In the genomic region with DNA sequence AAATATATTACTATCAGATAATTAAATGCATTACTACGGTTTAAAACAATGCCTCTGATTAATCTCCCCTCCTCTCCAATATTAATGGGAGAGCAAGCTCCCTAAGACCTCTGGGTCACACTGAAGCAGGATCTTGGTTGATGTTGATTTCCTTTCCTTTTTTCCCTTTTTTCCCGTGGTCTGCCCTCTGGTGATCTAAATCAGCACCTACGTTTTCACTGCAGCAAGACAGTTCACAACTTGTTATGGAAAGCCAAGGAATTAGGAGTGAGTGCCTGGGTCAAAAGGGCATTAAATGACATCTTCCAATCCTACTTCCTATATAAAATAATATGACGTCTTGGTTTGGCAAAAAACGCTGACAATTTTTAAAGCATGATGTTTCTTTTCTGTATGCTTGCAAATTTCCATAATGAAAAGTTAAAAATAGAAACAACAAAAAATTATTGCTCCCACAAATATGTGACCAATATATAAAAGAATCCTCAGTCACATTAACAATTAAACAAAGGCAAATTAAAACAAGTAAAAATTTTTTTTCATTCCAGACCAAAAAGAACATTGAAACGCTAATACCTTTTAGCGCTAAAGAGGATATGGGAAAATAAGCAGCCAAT, we compare ENCODE assay signal across 1 cellular context.
TF ChIP-seq lines count a peak whose summit lies in the region.

No MANE protein-coding gene starts in this region.

TF ChIP-seq in HepG2, 621 proteins besides CTCF, POLR2A, EP300 and RAD21 (continued from another document):
- TF ChIP-seq, protein P1, sequence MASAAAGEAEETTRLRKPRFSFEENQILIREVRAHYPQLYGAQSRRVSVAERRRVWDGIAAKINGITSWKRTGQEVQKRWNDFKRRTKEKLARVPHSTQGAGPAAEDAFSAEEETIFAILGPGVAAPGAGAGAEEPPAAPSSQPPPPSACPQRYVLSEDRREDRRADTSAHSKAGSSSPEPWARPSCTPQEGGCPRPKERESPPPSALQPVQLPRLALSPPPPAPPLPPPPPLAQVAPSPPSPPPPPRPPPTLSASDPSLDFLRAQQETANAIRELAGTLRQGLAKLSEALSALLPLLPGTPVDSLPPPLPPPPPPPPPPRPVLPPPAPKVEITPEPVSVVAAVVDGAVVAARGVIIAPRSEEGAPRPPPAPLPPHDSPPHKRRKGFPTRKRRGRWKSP (CRISPR knock-in tag; IDR thresholded peaks at IDR 0.05) = no peak
- TF ChIP-seq, protein P2, sequence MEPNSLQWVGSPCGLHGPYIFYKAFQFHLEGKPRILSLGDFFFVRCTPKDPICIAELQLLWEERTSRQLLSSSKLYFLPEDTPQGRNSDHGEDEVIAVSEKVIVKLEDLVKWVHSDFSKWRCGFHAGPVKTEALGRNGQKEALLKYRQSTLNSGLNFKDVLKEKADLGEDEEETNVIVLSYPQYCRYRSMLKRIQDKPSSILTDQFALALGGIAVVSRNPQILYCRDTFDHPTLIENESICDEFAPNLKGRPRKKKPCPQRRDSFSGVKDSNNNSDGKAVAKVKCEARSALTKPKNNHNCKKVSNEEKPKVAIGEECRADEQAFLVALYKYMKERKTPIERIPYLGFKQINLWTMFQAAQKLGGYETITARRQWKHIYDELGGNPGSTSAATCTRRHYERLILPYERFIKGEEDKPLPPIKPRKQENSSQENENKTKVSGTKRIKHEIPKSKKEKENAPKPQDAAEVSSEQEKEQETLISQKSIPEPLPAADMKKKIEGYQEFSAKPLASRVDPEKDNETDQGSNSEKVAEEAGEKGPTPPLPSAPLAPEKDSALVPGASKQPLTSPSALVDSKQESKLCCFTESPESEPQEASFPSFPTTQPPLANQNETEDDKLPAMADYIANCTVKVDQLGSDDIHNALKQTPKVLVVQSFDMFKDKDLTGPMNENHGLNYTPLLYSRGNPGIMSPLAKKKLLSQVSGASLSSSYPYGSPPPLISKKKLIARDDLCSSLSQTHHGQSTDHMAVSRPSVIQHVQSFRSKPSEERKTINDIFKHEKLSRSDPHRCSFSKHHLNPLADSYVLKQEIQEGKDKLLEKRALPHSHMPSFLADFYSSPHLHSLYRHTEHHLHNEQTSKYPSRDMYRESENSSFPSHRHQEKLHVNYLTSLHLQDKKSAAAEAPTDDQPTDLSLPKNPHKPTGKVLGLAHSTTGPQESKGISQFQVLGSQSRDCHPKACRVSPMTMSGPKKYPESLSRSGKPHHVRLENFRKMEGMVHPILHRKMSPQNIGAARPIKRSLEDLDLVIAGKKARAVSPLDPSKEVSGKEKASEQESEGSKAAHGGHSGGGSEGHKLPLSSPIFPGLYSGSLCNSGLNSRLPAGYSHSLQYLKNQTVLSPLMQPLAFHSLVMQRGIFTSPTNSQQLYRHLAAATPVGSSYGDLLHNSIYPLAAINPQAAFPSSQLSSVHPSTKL (CRISPR knock-in tag; IDR thresholded peaks at IDR 0.05) = 0 out of 2 replicates have a peak, but pooled peaks have one; percentile 17
- TF ChIP-seq ZBTB7A (CRISPR knock-in tag; IDR thresholded peaks at IDR 0.05) (no peak), HHEX (CRISPR knock-in tag; IDR thresholded peaks at IDR 0.05) (no peak), SIN3A (IDR thresholded peaks at IDR 0.05; ENCODE audit: borderline replicate concordance, low read depth, low read length) (no peak), MXD4 (CRISPR knock-in tag; IDR thresholded peaks at IDR 0.05) (no peak), STAG1 (CRISPR knock-in tag; IDR thresholded peaks at IDR 0.05) (peak; percentile 69), CREB1 (IDR thresholded peaks at IDR 0.05) (no peak), CREB1 (CRISPR knock-in tag; IDR thresholded peaks at IDR 0.05) (0 out of 2 replicates have a peak, but pooled peaks have one; percentile 13), KDM5B (CRISPR knock-in tag; IDR thresholded peaks at IDR 0.05; ENCODE audit: borderline replicate concordance) (no peak), KLF16 (CRISPR knock-in tag; IDR thresholded peaks at IDR 0.05) (no peak), NFYB (CRISPR knock-in tag; IDR thresholded peaks at IDR 0.05) (no peak), RBAK (CRISPR knock-in tag; IDR thresholded peaks at IDR 0.05) (no peak), KAT8 (CRISPR knock-in tag; IDR thresholded peaks at IDR 0.05) (peak; percentile 28; the same call in 1 of the 2 replicates), SAP130 (CRISPR knock-in tag; IDR thresholded peaks at IDR 0.05; ENCODE audit: low read depth) (peak; percentile 28; the same call in 1 of the 2 replicates), POLR2AphosphoS2 (IDR thresholded peaks at IDR 0.05; ENCODE audit: low read depth, low read length) (no peak), NR2F6 (IDR thresholded peaks at IDR 0.05) (no peak), NR2F6 (CRISPR knock-in tag; IDR thresholded peaks at IDR 0.05) (0 out of 2 replicates have a peak, but pooled peaks have one; percentile 18), ZNF891 (CRISPR knock-in tag; IDR thresholded peaks at IDR 0.05) (no peak), ZNF737 (CRISPR knock-in tag; IDR thresholded peaks at IDR 0.05; ENCODE audit: borderline replicate concordance) (no peak), SMAD3 (CRISPR knock-in tag; IDR thresholded peaks at IDR 0.05) (no peak), RFX5 (IDR thresholded peaks at IDR 0.05; ENCODE audit: low read depth, low read length) (no peak), PAF1 (CRISPR knock-in tag; IDR thresholded peaks at IDR 0.05) (no peak), ZNF773 (CRISPR knock-in tag; IDR thresholded peaks at IDR 0.05; ENCODE audit: borderline replicate concordance) (no peak), ZNF20 (CRISPR knock-in tag; IDR thresholded peaks at IDR 0.05) (no peak), HDAC6 (IDR thresholded peaks at IDR 0.05; ENCODE audit: low read depth, low read length) (no peak), ERF (CRISPR knock-in tag; IDR thresholded peaks at IDR 0.05) (peak; percentile 36; the same call in 1 of the 2 replicates), MAFK (conservative IDR thresholded peaks at IDR 0.05 in 1 of 2, IDR thresholded peaks at IDR 0.05 in 1 of 2; ENCODE audit: low read length in 2 of 2) (peak in 1 of 2 experiments; percentile 50; a peak in 1 of 4 replicates), NR2F1 (CRISPR knock-in tag; IDR thresholded peaks at IDR 0.05) (peak in 1 of 2 experiments; percentile 31; a peak in 1 of 4 replicates), MAFF (IDR thresholded peaks at IDR 0.05; ENCODE audit: low read depth, low read length) (0 out of 2 replicates have a peak, but pooled peaks have one; percentile 30), ZSCAN25 (CRISPR knock-in tag; IDR thresholded peaks at IDR 0.05) (no peak), SMC3 (IDR thresholded peaks at IDR 0.05; ENCODE audit: low read length) (peak; percentile 81), ZNF556 (CRISPR knock-in tag; IDR thresholded peaks at IDR 0.05; ENCODE audit: borderline replicate concordance) (no peak), ELF3 (CRISPR knock-in tag; IDR thresholded peaks at IDR 0.05) (0 out of 2 replicates have a peak, but pooled peaks have one; percentile 25)
- TF ChIP-seq, protein P3, sequence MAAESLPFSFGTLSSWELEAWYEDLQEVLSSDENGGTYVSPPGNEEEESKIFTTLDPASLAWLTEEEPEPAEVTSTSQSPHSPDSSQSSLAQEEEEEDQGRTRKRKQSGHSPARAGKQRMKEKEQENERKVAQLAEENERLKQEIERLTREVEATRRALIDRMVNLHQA (CRISPR knock-in tag; IDR thresholded peaks at IDR 0.05) = no peak
- TF ChIP-seq, protein P4, sequence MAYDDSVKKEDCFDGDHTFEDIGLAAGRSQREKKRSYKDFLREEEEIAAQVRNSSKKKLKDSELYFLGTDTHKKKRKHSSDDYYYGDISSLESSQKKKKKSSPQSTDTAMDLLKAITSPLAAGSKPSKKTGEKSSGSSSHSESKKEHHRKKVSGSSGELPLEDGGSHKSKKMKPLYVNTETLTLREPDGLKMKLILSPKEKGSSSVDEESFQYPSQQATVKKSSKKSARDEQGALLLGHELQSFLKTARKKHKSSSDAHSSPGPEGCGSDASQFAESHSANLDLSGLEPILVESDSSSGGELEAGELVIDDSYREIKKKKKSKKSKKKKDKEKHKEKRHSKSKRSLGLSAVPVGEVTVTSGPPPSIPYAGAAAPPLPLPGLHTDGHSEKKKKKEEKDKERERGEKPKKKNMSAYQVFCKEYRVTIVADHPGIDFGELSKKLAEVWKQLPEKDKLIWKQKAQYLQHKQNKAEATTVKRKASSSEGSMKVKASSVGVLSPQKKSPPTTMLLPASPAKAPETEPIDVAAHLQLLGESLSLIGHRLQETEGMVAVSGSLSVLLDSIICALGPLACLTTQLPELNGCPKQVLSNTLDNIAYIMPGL (CRISPR knock-in tag; IDR thresholded peaks at IDR 0.05; ENCODE audit: borderline replicate concordance in 1 of 2, low read depth in 1 of 2) = 0 out of 4 replicates have a peak, but pooled peaks of 1 of the 2 experiments have one; percentile 24
- TF ChIP-seq, protein P5, sequence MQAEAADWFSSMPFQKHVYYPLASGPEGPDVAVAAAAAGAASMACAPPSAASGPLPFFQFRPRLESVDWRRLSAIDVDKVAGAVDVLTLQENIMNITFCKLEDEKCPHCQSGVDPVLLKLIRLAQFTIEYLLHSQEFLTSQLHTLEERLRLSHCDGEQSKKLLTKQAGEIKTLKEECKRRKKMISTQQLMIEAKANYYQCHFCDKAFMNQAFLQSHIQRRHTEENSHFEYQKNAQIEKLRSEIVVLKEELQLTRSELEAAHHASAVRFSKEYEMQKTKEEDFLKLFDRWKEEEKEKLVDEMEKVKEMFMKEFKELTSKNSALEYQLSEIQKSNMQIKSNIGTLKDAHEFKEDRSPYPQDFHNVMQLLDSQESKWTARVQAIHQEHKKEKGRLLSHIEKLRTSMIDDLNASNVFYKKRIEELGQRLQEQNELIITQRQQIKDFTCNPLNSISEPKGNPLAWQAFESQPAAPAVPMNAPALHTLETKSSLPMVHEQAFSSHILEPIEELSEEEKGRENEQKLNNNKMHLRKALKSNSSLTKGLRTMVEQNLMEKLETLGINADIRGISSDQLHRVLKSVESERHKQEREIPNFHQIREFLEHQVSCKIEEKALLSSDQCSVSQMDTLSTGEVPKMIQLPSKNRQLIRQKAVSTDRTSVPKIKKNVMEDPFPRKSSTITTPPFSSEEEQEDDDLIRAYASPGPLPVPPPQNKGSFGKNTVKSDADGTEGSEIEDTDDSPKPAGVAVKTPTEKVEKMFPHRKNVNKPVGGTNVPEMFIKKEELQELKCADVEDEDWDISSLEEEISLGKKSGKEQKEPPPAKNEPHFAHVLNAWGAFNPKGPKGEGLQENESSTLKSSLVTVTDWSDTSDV (CRISPR knock-in tag; IDR thresholded peaks at IDR 0.05) = no peak
- TF ChIP-seq, protein P6, sequence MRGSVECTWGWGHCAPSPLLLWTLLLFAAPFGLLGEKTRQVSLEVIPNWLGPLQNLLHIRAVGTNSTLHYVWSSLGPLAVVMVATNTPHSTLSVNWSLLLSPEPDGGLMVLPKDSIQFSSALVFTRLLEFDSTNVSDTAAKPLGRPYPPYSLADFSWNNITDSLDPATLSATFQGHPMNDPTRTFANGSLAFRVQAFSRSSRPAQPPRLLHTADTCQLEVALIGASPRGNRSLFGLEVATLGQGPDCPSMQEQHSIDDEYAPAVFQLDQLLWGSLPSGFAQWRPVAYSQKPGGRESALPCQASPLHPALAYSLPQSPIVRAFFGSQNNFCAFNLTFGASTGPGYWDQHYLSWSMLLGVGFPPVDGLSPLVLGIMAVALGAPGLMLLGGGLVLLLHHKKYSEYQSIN (CRISPR knock-in tag; IDR thresholded peaks at IDR 0.05; ENCODE audit: borderline replicate concordance) = no peak
- TF ChIP-seq, protein P7, sequence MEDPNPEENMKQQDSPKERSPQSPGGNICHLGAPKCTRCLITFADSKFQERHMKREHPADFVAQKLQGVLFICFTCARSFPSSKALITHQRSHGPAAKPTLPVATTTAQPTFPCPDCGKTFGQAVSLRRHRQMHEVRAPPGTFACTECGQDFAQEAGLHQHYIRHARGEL (CRISPR knock-in tag; IDR thresholded peaks at IDR 0.05) = no peak
- TF ChIP-seq, protein P8, sequence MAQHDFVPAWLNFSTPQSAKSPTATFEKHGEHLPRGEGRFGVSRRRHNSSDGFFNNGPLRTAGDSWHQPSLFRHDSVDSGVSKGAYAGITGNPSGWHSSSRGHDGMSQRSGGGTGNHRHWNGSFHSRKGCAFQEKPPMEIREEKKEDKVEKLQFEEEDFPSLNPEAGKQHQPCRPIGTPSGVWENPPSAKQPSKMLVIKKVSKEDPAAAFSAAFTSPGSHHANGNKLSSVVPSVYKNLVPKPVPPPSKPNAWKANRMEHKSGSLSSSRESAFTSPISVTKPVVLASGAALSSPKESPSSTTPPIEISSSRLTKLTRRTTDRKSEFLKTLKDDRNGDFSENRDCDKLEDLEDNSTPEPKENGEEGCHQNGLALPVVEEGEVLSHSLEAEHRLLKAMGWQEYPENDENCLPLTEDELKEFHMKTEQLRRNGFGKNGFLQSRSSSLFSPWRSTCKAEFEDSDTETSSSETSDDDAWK (CRISPR knock-in tag; IDR thresholded peaks at IDR 0.05) = no peak
- TF ChIP-seq, protein P9, sequence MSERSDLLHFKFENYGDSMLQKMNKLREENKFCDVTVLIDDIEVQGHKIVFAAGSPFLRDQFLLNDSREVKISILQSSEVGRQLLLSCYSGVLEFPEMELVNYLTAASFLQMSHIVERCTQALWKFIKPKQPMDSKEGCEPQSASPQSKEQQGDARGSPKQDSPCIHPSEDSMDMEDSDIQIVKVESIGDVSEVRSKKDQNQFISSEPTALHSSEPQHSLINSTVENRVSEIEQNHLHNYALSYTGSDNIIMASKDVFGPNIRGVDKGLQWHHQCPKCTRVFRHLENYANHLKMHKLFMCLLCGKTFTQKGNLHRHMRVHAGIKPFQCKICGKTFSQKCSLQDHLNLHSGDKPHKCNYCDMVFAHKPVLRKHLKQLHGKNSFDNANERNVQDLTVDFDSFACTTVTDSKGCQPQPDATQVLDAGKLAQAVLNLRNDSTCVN (CRISPR knock-in tag; IDR thresholded peaks at IDR 0.05; ENCODE audit: borderline replicate concordance) = no peak
- TF ChIP-seq, protein P10, sequence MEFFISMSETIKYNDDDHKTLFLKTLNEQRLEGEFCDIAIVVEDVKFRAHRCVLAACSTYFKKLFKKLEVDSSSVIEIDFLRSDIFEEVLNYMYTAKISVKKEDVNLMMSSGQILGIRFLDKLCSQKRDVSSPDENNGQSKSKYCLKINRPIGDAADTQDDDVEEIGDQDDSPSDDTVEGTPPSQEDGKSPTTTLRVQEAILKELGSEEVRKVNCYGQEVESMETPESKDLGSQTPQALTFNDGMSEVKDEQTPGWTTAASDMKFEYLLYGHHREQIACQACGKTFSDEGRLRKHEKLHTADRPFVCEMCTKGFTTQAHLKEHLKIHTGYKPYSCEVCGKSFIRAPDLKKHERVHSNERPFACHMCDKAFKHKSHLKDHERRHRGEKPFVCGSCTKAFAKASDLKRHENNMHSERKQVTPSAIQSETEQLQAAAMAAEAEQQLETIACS (CRISPR knock-in tag; IDR thresholded peaks at IDR 0.05) = no peak
